In genomic region chr16:74281285-74281684, GRCh38 we compare ENCODE assay signal across 18 cellular contexts.
"Had no signal": no experiment of that assay in that cellular context is flagged by ENCODE, and none has a peak within 500 bp of the region (broad histone marks: within the 10 kb centered on the region; RNA-seq: fewer than 3 reads in every experiment).

No MANE protein-coding gene starts in this region.

- H3K4me3 ChIP-seq: breast epithelium, esophagus muscularis mucosa, lung, thyroid gland had no signal

- H3K36me3 ChIP-seq: breast epithelium, esophagus muscularis mucosa, neutrophil, thyroid gland had no signal

- H3K27ac ChIP-seq: breast epithelium, esophagus muscularis mucosa, neutrophil, thyroid gland had no signal

- H3K27me3 ChIP-seq: breast epithelium, esophagus muscularis mucosa, neutrophil, thyroid gland had no signal

- H3K27ac Mint-ChIP-seq: activated CD4-positive, alpha-beta T cell treated with anti-CD3 and anti-CD28 coated beads, Interleukin-2, amount 10 ng/mL, durations not matched to agents 24 days and 14 days; activated naive CD8-positive, alpha-beta T cell treated with anti-CD3 and anti-CD28 coated beads, Interleukin-2, amount 10 ng/mL, durations not matched to agents 7 days and 5 days; activated T-cell treated with anti-CD3 and anti-CD28 coated beads, Interleukin-2, amount 50 U/mL, for 72 hours; immature natural killer cell; naive B cell; stimulated activated effector memory CD8-positive, alpha-beta T cell treated with anti-CD3 and anti-CD28 coated beads, Interleukin-12 subunit alpha, Interleukin-12 subunit beta, amount 100 ng/mL, for 72 hours; T-helper 2 cell treated with Interferon-gamma antibody and Interleukin-4, amounts not matched to agents 5 μg/mL and 100 μg/mL, for 36 hours had no signal

- H3K27me3 Mint-ChIP-seq: activated naive CD8-positive, alpha-beta T cell treated with anti-CD3 and anti-CD28 coated beads, Interleukin-2, amount 10 ng/mL, durations not matched to agents 7 days and 5 days had no signal

- H3K4me1 Mint-ChIP-seq: activated CD4-positive, alpha-beta T cell treated with anti-CD3 and anti-CD28 coated beads, Interleukin-2, amount 10 ng/mL, durations not matched to agents 24 days and 14 days; activated naive CD8-positive, alpha-beta T cell treated with anti-CD3 and anti-CD28 coated beads, Interleukin-2, amount 10 ng/mL, durations not matched to agents 7 days and 5 days; immature natural killer cell; naive B cell; stimulated activated effector memory CD8-positive, alpha-beta T cell treated with anti-CD3 and anti-CD28 coated beads, Interleukin-12 subunit alpha, Interleukin-12 subunit beta, amount 100 ng/mL, for 72 hours had no signal

- H3K4me1 ChIP-seq: breast epithelium, esophagus muscularis mucosa, thyroid gland had no signal

- H3K4me3 Mint-ChIP-seq: activated CD4-positive, alpha-beta T cell treated with anti-CD3 and anti-CD28 coated beads, Interleukin-2, amount 10 ng/mL, durations not matched to agents 24 days and 14 days; activated naive CD8-positive, alpha-beta T cell treated with anti-CD3 and anti-CD28 coated beads, Interleukin-2, amount 10 ng/mL, durations not matched to agents 7 days and 5 days; activated T-cell treated with anti-CD3 and anti-CD28 coated beads, Interleukin-2, amount 50 U/mL, for 72 hours; immature natural killer cell; naive B cell; stimulated activated effector memory CD8-positive, alpha-beta T cell treated with anti-CD3 and anti-CD28 coated beads, Interleukin-12 subunit alpha, Interleukin-12 subunit beta, amount 100 ng/mL, for 72 hours; T-helper 2 cell treated with Interferon-gamma antibody and Interleukin-4, amounts not matched to agents 5 μg/mL and 100 μg/mL, for 36 hours had no signal

- DNase-seq: activated CD4-positive, alpha-beta T cell treated with anti-CD3 and anti-CD28 coated beads, Interleukin-2, amount 10 ng/mL, durations not matched to agents 24 days and 14 days; activated CD4-positive, CD25-positive, alpha-beta regulatory T cell; activated CD8-positive, alpha-beta memory T cell treated with anti-CD3 and anti-CD28 coated beads, Interleukin-2, amount 50 U/mL, for 48 hours; activated naive CD8-positive, alpha-beta T cell treated with anti-CD3 and anti-CD28 coated beads, Interleukin-2, amount 10 ng/mL, durations not matched to agents 7 days and 5 days; activated T-cell treated with anti-CD3 and anti-CD28 coated beads, Interleukin-2, amount 50 U/mL, for 72 hours; aorta; hippocampal formation; immature natural killer cell; left cardiac atrium; naive B cell; retina; thyroid gland had no signal

- H3K9me3 ChIP-seq: breast epithelium, esophagus muscularis mucosa, neutrophil, thyroid gland had no signal

- H3K36me3 Mint-ChIP-seq: activated naive CD8-positive, alpha-beta T cell treated with anti-CD3 and anti-CD28 coated beads, Interleukin-2, amount 10 ng/mL, durations not matched to agents 7 days and 5 days; stimulated activated effector memory CD8-positive, alpha-beta T cell treated with anti-CD3 and anti-CD28 coated beads, Interleukin-12 subunit alpha, Interleukin-12 subunit beta, amount 100 ng/mL, for 72 hours had no signal
